18 cellular contexts compared by ENCODE assay signal in genomic region chr12:30021046-30021833, GRCh38.
DNase-seq lines count a peak whose midpoint lies in the region; ATAC-seq and TF ChIP-seq lines count a peak whose summit lies in the region.
"Had no signal": no experiment of that assay in that cellular context is flagged by ENCODE, and none has a peak within 500 bp of the region (broad histone marks: within the 10 kb centered on the region; RNA-seq: fewer than 3 reads in every experiment).

No MANE protein-coding gene starts in this region.

- H3K9me3 Mint-ChIP-seq in nephron (peaks cover 13% of the 10 kb centered on the region), type B pancreatic cell (peaks cover 17% of the 10 kb centered on the region)

- no peak overlapping the region for H3K14ac ChIP-seq in neuronal stem cell (ENCODE audit: low read length)

- no peak overlapping the region for H3K23ac ChIP-seq in neuronal stem cell (ENCODE audit: low read depth, low read length, poor library complexity)

- H3K9me2 ChIP-seq in PC-3 (replicated peaks; ENCODE audit: low read length), result no peaks in the 10 kb centered on the region
- H3K9me2 ChIP-seq: SK-N-SH had no signal

- intact Hi-C loops in PC-3 (cut with micrococcal nuclease), result loop anchor here (10.0 kb wide), 1 partner anchor 64 kb away; no protein-coding TSS in a partner anchor

- no peak overlapping the region for H4K8ac ChIP-seq in neuronal stem cell (ENCODE audit: low read depth, low read length)

- H3K4ac ChIP-seq in neuronal stem cell (ENCODE audit: low read length), result no peak overlapping the region

- POLR2A ChIA-PET in PC-3 (lab: Charles Lee; ENCODE audit: unreplicated experiment), result no interaction called here

- no peak overlapping the region for H3K4me2 ChIP-seq in PC-3 (ENCODE audit: low read length)
- H3K4me2 ChIP-seq in neuronal stem cell (ENCODE audit: insufficient read depth, low read length, poor library complexity, severe bottlenecking), result no peak overlapping the region
- H3K4me2 ChIP-seq: SK-N-SH had no signal

- WGBS in neuronal stem cell (ENCODE audit: extremely low coverage in 2 of 2, insufficient read length in 2 of 2, insufficient replicate concordance in 1 of 2), 2 donors, result no CpG with 5 or more reads among the region's 2 CpGs

- H3K27me3 Mint-ChIP-seq in nephron (ENCODE audit: low read depth) (no peaks in the 10 kb centered on the region), type B pancreatic cell (no peaks in the 10 kb centered on the region)
- H3K27me3 Mint-ChIP-seq: B cell; CD4-positive, CD25-positive, alpha-beta regulatory T cell had no signal

- H3K4me3 ChIP-seq in PC-3 (ENCODE audit: low read length), result no peak overlapping the region
- H3K4me3 ChIP-seq in fibroblast of villous mesenchyme (ENCODE audit: low read depth, low read length), result no peak overlapping the region
- H3K4me3 ChIP-seq in neuronal stem cell (ENCODE audit: low read length in 2 of 2), result no peak overlapping the region
- H3K4me3 ChIP-seq: K562, Peyer's patch had no signal

- H3K79me2 ChIP-seq in PC-3 (ENCODE audit: low read length), result no peaks in the 10 kb centered on the region

- H3K27ac Mint-ChIP-seq in nephron (peak overlapping the region in 2 of 3 experiments; percentile 56 to 88), type B pancreatic cell (no peak overlapping the region)
- H3K27ac Mint-ChIP-seq: B cell; CD4-positive, CD25-positive, alpha-beta regulatory T cell; H9 had no signal

- no peaks in the 10 kb centered on the region for H3K79me1 ChIP-seq in neuronal stem cell (ENCODE audit: low read depth, low read length)

- no peaks in the 10 kb centered on the region for H3K27me3 ChIP-seq in PC-3 (ENCODE audit: low read length)
- H3K27me3 ChIP-seq in neuronal stem cell (ENCODE audit: control insufficient read depth in 3 of 3, insufficient read depth in 3 of 3, low read depth in 1 of 3, low read length in 3 of 3), result no peaks in the 10 kb centered on the region
- H3K27me3 ChIP-seq: Peyer's patch had no signal

- no peak overlapping the region for H2BK120ac ChIP-seq in neuronal stem cell (ENCODE audit: low read depth, low read length)

- no peak for ATAC-seq in PC-3
- ATAC-seq: K562 had no signal

- H2BK12ac ChIP-seq in neuronal stem cell (ENCODE audit: low read length), result no peak overlapping the region

- H3K4me3 Mint-ChIP-seq in nephron, result no peak overlapping the region
- H3K4me3 Mint-ChIP-seq in type B pancreatic cell, result no peak overlapping the region
- H3K4me3 Mint-ChIP-seq: B cell; CD4-positive, CD25-positive, alpha-beta regulatory T cell; H9 had no signal

- no peaks in the 10 kb centered on the region for H3F3A ChIP-seq in PC-3 (ENCODE audit: low read length, unreplicated experiment)

- H3K9ac ChIP-seq in PC-3 (ENCODE audit: low read length), result no peak overlapping the region
- no peak overlapping the region for H3K9ac ChIP-seq in neuronal stem cell (ENCODE audit: low read depth, low read length, poor library complexity)
- H3K9ac ChIP-seq: SK-N-SH had no signal

- CTCF ChIA-PET in PC-3 (lab: Charles Lee), result no interaction called here

- no peak overlapping the region for H3K18ac ChIP-seq in neuronal stem cell (ENCODE audit: low read length)

- H2AFZ ChIP-seq in PC-3 (ENCODE audit: low read length) (no peak overlapping the region), neuronal stem cell (ENCODE audit: low read length) (no peak overlapping the region)

- H2BK5ac ChIP-seq in neuronal stem cell (ENCODE audit: low read length), result no peak overlapping the region

- H3K9me3 ChIP-seq in PC-3 (ENCODE audit: low read length) (no peaks in the 10 kb centered on the region), neuronal stem cell (replicated peaks in 1 of 2; ENCODE audit: control insufficient read depth in 2 of 2, insufficient read depth in 1 of 2, low read depth in 1 of 2, low read length in 2 of 2) (peaks cover 2 to 11% of the 10 kb centered on the region in 2 donors)
- H3K9me3 ChIP-seq: Peyer's patch, SK-N-SH had no signal

- H3K4me1 Mint-ChIP-seq in nephron, result peaks cover 69% of the 10 kb centered on the region
- no peaks in the 10 kb centered on the region for H3K4me1 Mint-ChIP-seq in type B pancreatic cell (ENCODE audit: unreplicated experiment)
- H3K4me1 Mint-ChIP-seq: B cell; CD4-positive, CD25-positive, alpha-beta regulatory T cell had no signal

- TF ChIP-seq CTCF in PC-3 (conservative IDR thresholded peaks at IDR 0.05; ENCODE audit: low read depth, low read length), result no peak
- no peak for TF ChIP-seq CTCF in fibroblast of villous mesenchyme (IDR thresholded peaks at IDR 0.05; ENCODE audit: insufficient read depth, low read depth, low read length)
- TF ChIP-seq CTCF in nephron (IDR thresholded peaks at IDR 0.05; ENCODE audit: unreplicated experiment in 3 of 3), result no peak
- no peak for TF ChIP-seq CTCF in type B pancreatic cell (conservative IDR thresholded peaks at IDR 0.05)

- H2AK5ac ChIP-seq in neuronal stem cell (ENCODE audit: low read depth, low read length), result no peak overlapping the region

- no peaks in the 10 kb centered on the region for H4K20me1 ChIP-seq in PC-3 (ENCODE audit: low read length)

- peak; percentile 31 for DNase-seq in PC-3
- peak; percentile 28 for DNase-seq in astrocyte of the hippocampus (ENCODE audit: low read depth, low spot score)
- DNase-seq in fibroblast of villous mesenchyme (ENCODE audit: low read depth), result peak; percentile 72
- no peak for DNase-seq in type B pancreatic cell (ENCODE audit: extremely low spot score, unreplicated experiment)
- no peak for DNase-seq in neuronal stem cell (ENCODE audit: low spot score)
- no peak for DNase-seq in activated CD8-positive, alpha-beta memory T cell treated with anti-CD3 and anti-CD28 coated beads, Interleukin-2, amount 50 U/mL, for 4 hours
- DNase-seq: Caco-2; CD4-positive, CD25-positive, alpha-beta regulatory T cell; H9; NCI-H1436; NCI-H2029 treated with DMSO at 0.1 percent for 48 hours; Peyer's patch; Right ventricle myocardium superior; SK-N-SH had no signal

- no peak overlapping the region for H4K91ac ChIP-seq in neuronal stem cell (ENCODE audit: low read depth, low read length, poor library complexity)

- H3K4me1 ChIP-seq in PC-3 (ENCODE audit: insufficient read depth, low read length) (peaks cover 4% of the 10 kb centered on the region), neuronal stem cell (ENCODE audit: control insufficient read depth in 2 of 2, insufficient read depth in 1 of 2, low read depth in 1 of 2, low read length in 2 of 2) (no peaks in the 10 kb centered on the region)
- H3K4me1 ChIP-seq: Caco-2, Peyer's patch had no signal

- no peaks in the 10 kb centered on the region for H3K36me3 ChIP-seq in PC-3 (ENCODE audit: low read depth, low read length)
- no peaks in the 10 kb centered on the region for H3K36me3 ChIP-seq in neuronal stem cell (replicated peaks in 1 of 2; ENCODE audit: control insufficient read depth in 2 of 2, insufficient read depth in 2 of 2, low read length in 2 of 2)
- H3K36me3 ChIP-seq: Peyer's patch had no signal

- peaks cover 9% of the 10 kb centered on the region for H3K36me3 Mint-ChIP-seq in nephron (ENCODE audit: low read depth)
- H3K36me3 Mint-ChIP-seq in type B pancreatic cell, result peaks cover 9% of the 10 kb centered on the region
- H3K36me3 Mint-ChIP-seq: CD4-positive, CD25-positive, alpha-beta regulatory T cell had no signal

- no peak overlapping the region for H2BK15ac ChIP-seq in neuronal stem cell (ENCODE audit: low read length)

- no peak overlapping the region for H3K27ac ChIP-seq in PC-3 (ENCODE audit: low read length)
- H3K27ac ChIP-seq in neuronal stem cell (replicated peaks; ENCODE audit: low read length), result no peak overlapping the region
- H3K27ac ChIP-seq: HL-60, Peyer's patch had no signal

- BruUV-seq in PC-3 (replicated peaks; lab: Mats Ljungman, UMichigan), result no TSS peak

Comparison
In these comparisons a context has a peak if more than half of its experiments do, and no peak if none do; other contexts are left out.
1. DNase-seq: peak in PC-3 (single experiment), astrocyte of the hippocampus (single experiment) and fibroblast of villous mesenchyme (single experiment); none in type B pancreatic cell (single experiment), neuronal stem cell (single experiment) and activated CD8-positive, alpha-beta memory T cell treated with anti-CD3 and anti-CD28 coated beads, Interleukin-2, amount 50 U/mL, for 4 hours (single experiment).